8 cellular contexts compared by ENCODE assay signal in the genomic region with DNA sequence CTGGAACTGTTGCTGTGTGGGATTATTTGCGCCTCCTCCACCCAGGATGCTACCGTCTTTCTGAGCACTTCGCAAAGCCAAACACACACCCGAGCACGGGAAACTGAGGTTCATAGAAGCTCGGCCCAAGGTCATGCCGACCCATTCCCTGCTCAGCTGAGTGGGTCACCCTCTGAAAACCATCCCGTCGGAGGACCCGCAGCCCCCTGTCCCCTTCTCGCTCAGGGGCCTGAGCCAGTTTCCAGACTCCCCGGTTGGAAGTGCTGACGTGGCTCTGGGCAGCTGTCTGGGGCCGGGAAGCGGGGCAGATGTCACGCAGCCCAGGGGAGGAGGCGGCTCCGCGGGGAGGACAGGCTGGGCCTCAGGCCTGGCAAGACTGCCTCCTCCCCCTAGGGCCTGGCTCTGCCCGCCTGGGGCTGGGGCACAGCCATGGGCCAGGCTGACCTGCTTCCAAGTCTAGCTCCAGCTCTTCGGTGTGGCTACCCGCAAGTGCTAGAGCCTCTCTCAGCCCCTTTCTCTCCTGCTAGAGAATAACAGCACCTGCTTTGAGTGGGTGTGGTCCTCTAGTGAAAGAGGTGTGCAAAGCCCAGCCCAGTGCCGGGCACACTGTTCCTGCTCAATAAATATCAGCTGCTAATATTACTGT. TPM values are rescaled to one million over a fixed set of nuclear protein-coding genes. Genes with fewer than 3 reads are reported as not detected.
DNase-seq lines count a peak whose midpoint lies in the region; ATAC-seq, FAIRE-seq and TF ChIP-seq lines count a peak whose summit lies in the region.

No MANE protein-coding gene starts in this region.

- TF ChIP-seq CTCF in D721Med (IDR thresholded peaks at IDR 0.05; ENCODE audit: insufficient read depth, missing control alignments) (no peak), GM20000 (IDR thresholded peaks at IDR 0.05; ENCODE audit: extremely low read depth, missing control alignments) (no peak)

- H3K4me3 Mint-ChIP-seq in central memory CD8-positive, alpha-beta T cell, result peak overlapping the region; percentile 75

- peaks cover 16% of the 10 kb centered on the region for H3K36me3 Mint-ChIP-seq in central memory CD8-positive, alpha-beta T cell (ENCODE audit: insufficient read depth)

- peak overlapping the region; percentile 98 for H3K27ac ChIP-seq in skeletal muscle tissue (ENCODE audit: low read depth, low read length)

- no peak for ATAC-seq in central memory CD8-positive, alpha-beta T cell (replicated peaks; ENCODE audit: extremely low read depth, poor library complexity, severe bottlenecking)
- no peak for ATAC-seq in GM21619 (IDR thresholded peaks at IDR 0.05; ENCODE audit: unreplicated experiment)
- ATAC-seq in HG02938 (IDR thresholded peaks at IDR 0.05; ENCODE audit: unreplicated experiment), result no peak

- no peaks in the 10 kb centered on the region for H3K27me3 Mint-ChIP-seq in central memory CD8-positive, alpha-beta T cell

- no peak for FAIRE-seq in D721Med (lab: Jason Lieb, UNC)

- DNase-seq in D721Med (ENCODE audit: insufficient read length, low spot score) (peak; percentile 67), GM20000 (ENCODE audit: low spot score) (peak; percentile 75), NCI-H446 (lab: John Stamatoyannopoulos, UW) (peak; percentile 61 to 82), iris pigment epithelial cell (ENCODE audit: low read depth) (peak; percentile 66)
- no peak for DNase-seq in central memory CD8-positive, alpha-beta T cell (ENCODE audit: low spot score in 2 of 2)

- no peaks in the 10 kb centered on the region for H3K27me3 ChIP-seq in skeletal muscle tissue (ENCODE audit: control insufficient read depth in 3 of 3, insufficient read depth in 3 of 3, low read length in 3 of 3)

- peak overlapping the region; percentile 88 for H3K27ac Mint-ChIP-seq in central memory CD8-positive, alpha-beta T cell (ENCODE audit: low read depth)

- peak overlapping the region; percentile 79 to 95 (median 95) for H3K9ac ChIP-seq in skeletal muscle tissue (ENCODE audit: low read depth in 1 of 3, low read length in 3 of 3)

- H3K9me3 Mint-ChIP-seq in central memory CD8-positive, alpha-beta T cell, result no peaks in the 10 kb centered on the region

- H3K4me1 ChIP-seq in skeletal muscle tissue (ENCODE audit: control insufficient read depth in 3 of 3, insufficient read depth in 3 of 3, low read length in 3 of 3), result peaks cover 71 to 82% (median 82%) of the 10 kb centered on the region in 3 donors

- peaks cover 50% of the 10 kb centered on the region for H3K4me1 Mint-ChIP-seq in central memory CD8-positive, alpha-beta T cell

- no peaks in the 10 kb centered on the region for H3K9me3 ChIP-seq in skeletal muscle tissue (ENCODE audit: control insufficient read depth in 3 of 3, low read length in 3 of 3)

- peak overlapping the region; percentile 64 to 83 (median 74) for H3K4me3 ChIP-seq in skeletal muscle tissue (ENCODE audit: low read length in 3 of 3)

- no peaks in the 10 kb centered on the region for H3K36me3 ChIP-seq in skeletal muscle tissue (ENCODE audit: control insufficient read depth in 3 of 3, insufficient read depth in 3 of 3, low read length in 3 of 3)

RNA-seq across cellular contexts. Expression of a gene that starts 9.9 kb away (rescaled TPM):
- total RNA-seq in skeletal muscle tissue, result 66.8 TPM

Comparison
In these comparisons a context has a peak if more than half of its experiments do, and no peak if none do; other contexts are left out.
1. DNase-seq: peak in D721Med (single experiment), GM20000 (single experiment), NCI-H446 (2 of 2) and iris pigment epithelial cell (single experiment); none in central memory CD8-positive, alpha-beta T cell (0 of 2).